1 cellular context compared by ENCODE assay signal in the genomic region with DNA sequence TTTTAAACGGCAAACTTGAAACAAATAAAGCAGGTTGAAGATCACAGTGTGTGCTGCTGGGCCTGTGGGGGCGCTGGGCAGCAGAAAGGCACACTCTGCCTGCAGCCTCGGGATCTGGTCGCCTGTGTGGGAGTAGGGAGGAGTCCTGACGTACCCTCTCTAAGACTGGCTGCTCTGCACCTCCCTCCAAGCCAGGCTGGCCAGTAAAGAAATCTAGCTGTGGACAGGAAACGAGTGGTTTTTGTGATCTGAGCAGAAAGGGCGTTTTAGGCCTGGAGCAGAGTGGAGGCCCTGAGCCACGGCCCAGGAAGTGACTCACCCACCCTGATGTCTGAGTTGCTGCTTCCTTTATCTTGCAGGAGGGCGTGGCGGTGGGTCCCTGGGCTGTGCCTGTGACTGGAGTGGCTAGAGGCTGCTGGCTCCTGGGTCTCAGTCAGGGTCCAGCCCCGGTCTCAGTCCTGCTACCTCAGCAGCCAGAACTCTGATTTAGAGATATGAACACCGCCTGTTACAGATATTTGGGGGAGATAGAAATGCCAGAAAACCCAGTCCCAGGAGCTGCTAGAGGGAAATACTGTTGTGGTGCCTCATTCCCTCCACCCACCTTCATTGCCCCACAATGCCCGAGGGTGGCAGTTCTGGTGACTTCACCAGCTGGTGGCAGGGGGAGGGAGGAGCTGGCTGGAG.
TF ChIP-seq lines count a peak whose summit lies in the region.

No MANE protein-coding gene starts in this region.

TF ChIP-seq in K562, 482 proteins besides CTCF, POLR2A, EP300 and RAD21 (continued from another document and continues in another):
- TF ChIP-seq NR2C1 (IDR thresholded peaks at IDR 0.05) = no peak
- no peak for TF ChIP-seq NR2C1 (tag; IDR thresholded peaks at IDR 0.05)
- TF ChIP-seq MCM7 (IDR thresholded peaks at IDR 0.05) = no peak
- no peak; the same call in 1 of the 2 replicates for TF ChIP-seq ZBED1 (IDR thresholded peaks at IDR 0.05)
- 0 out of 2 replicates have a peak, but pooled peaks have one; percentile 55 for TF ChIP-seq ZNF584 (CRISPR knock-in tag; IDR thresholded peaks at IDR 0.05; ENCODE audit: low read depth)
- peak; percentile 72 for TF ChIP-seq EP400 (IDR thresholded peaks at IDR 0.05)
- TF ChIP-seq SMAD3 (CRISPR knock-in tag; conservative IDR thresholded peaks at IDR 0.05) = no peak
- no peak for TF ChIP-seq PREB (CRISPR knock-in tag; IDR thresholded peaks at IDR 0.05)
- TF ChIP-seq, protein P1, sequence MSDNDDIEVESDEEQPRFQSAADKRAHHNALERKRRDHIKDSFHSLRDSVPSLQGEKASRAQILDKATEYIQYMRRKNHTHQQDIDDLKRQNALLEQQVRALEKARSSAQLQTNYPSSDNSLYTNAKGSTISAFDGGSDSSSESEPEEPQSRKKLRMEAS (CRISPR knock-in tag; IDR thresholded peaks at IDR 0.05) = peak; percentile 77
- peak; percentile 90 for TF ChIP-seq POLR2B (IDR thresholded peaks at IDR 0.05; ENCODE audit: low read depth, partially characterized antibody)
- peak; percentile 87 for TF ChIP-seq GABPA (tag; conservative IDR thresholded peaks at IDR 0.05; ENCODE audit: low read depth)
- TF ChIP-seq KAT2B (IDR thresholded peaks at IDR 0.05; ENCODE audit: low read depth, low read length) = no peak
- no peak for TF ChIP-seq FOXK1 (CRISPR knock-in tag; IDR thresholded peaks at IDR 0.05; ENCODE audit: borderline replicate concordance)
- TF ChIP-seq ESRRA (IDR thresholded peaks at IDR 0.05; ENCODE audit: borderline replicate concordance, low read depth) = peak; percentile 34; the same call in 1 of the 2 replicates
- TF ChIP-seq ATF7 (IDR thresholded peaks at IDR 0.05) = peak; percentile 93
- peak; percentile 98 for TF ChIP-seq ETV1 (tag; conservative IDR thresholded peaks at IDR 0.05; ENCODE audit: low read depth)
- TF ChIP-seq ZNF24 (IDR thresholded peaks at IDR 0.05) = peak; percentile 23; the same call in 1 of the 2 replicates
- no peak for TF ChIP-seq ZNF3 (CRISPR knock-in tag; IDR thresholded peaks at IDR 0.05)
- TF ChIP-seq, protein P2, sequence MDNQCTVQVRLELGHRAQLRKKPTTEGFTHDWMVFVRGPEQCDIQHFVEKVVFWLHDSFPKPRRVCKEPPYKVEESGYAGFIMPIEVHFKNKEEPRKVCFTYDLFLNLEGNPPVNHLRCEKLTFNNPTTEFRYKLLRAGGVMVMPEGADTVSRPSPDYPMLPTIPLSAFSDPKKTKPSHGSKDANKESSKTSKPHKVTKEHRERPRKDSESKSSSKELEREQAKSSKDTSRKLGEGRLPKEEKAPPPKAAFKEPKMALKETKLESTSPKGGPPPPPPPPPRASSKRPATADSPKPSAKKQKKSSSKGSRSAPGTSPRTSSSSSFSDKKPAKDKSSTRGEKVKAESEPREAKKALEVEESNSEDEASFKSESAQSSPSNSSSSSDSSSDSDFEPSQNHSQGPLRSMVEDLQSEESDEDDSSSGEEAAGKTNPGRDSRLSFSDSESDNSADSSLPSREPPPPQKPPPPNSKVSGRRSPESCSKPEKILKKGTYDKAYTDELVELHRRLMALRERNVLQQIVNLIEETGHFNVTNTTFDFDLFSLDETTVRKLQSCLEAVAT (IDR thresholded peaks at IDR 0.05) = peak in 1 of 2 experiments; percentile 60; a peak in 3 of 4 replicates
- TF ChIP-seq PTTG1 (tag; IDR thresholded peaks at IDR 0.05; ENCODE audit: low read depth) = no peak
- TF ChIP-seq TEAD4 (IDR thresholded peaks at IDR 0.05; ENCODE audit: low read length) = peak; percentile 19
- TF ChIP-seq TEAD4 (CRISPR knock-in tag; IDR thresholded peaks at IDR 0.05; ENCODE audit: borderline replicate concordance) = no peak
- no peak for TF ChIP-seq E2F1 (CRISPR knock-in tag; IDR thresholded peaks at IDR 0.05)
- TF ChIP-seq RHOXF2B (CRISPR knock-in tag; conservative IDR thresholded peaks at IDR 0.05) = 0 out of 2 replicates have a peak, but pooled peaks have one; percentile 23
- 0 out of 2 replicates have a peak, but pooled peaks have one; percentile 1 for TF ChIP-seq PHF21A (IDR thresholded peaks at IDR 0.05; ENCODE audit: borderline replicate concordance, low read depth)
- TF ChIP-seq CREB5 (CRISPR knock-in tag; IDR thresholded peaks at IDR 0.05) = no peak
- TF ChIP-seq BCOR (IDR thresholded peaks at IDR 0.05) = no peak
- TF ChIP-seq KAT7 (CRISPR knock-in tag; IDR thresholded peaks at IDR 0.05; ENCODE audit: borderline replicate concordance) = no peak
- TF ChIP-seq TCF3 (CRISPR knock-in tag; IDR thresholded peaks at IDR 0.05) = peak; percentile 56
- no peak for TF ChIP-seq ZNF785 (CRISPR knock-in tag; IDR thresholded peaks at IDR 0.05)
- TF ChIP-seq NBN (IDR thresholded peaks at IDR 0.05; ENCODE audit: low read depth) = peak; percentile 97; the same call in 1 of the 2 replicates
- TF ChIP-seq, protein P3, sequence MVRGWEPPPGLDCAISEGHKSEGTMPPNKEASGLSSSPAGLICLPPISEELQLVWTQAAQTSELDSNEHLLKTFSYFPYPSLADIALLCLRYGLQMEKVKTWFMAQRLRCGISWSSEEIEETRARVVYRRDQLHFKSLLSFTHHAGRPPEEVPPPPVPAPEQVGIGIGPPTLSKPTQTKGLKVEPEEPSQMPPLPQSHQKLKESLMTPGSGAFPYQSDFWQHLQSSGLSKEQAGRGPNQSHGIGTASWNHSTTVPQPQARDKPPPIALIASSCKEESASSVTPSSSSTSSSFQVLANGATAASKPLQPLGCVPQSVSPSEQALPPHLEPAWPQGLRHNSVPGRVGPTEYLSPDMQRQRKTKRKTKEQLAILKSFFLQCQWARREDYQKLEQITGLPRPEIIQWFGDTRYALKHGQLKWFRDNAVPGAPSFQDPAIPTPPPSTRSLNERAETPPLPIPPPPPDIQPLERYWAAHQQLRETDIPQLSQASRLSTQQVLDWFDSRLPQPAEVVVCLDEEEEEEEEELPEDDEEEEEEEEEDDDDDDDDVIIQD (CRISPR knock-in tag; IDR thresholded peaks at IDR 0.05) = no peak
- 0 out of 2 replicates have a peak, but pooled peaks have one; percentile 5 for TF ChIP-seq THRB (CRISPR knock-in tag; conservative IDR thresholded peaks at IDR 0.05)
- no peak for TF ChIP-seq ZNF449 (CRISPR knock-in tag; IDR thresholded peaks at IDR 0.05)
- no peak for TF ChIP-seq BACH1 (tag; IDR thresholded peaks at IDR 0.05)
- no peak for TF ChIP-seq SMC3 (conservative IDR thresholded peaks at IDR 0.05; ENCODE audit: insufficient read depth, low read depth, low read length)
- TF ChIP-seq CTCFL (IDR thresholded peaks at IDR 0.05; ENCODE audit: borderline replicate concordance, insufficient read depth, low read depth, low read length, poor library complexity, severe bottlenecking) = peak; percentile 78
- TF ChIP-seq, protein P4, sequence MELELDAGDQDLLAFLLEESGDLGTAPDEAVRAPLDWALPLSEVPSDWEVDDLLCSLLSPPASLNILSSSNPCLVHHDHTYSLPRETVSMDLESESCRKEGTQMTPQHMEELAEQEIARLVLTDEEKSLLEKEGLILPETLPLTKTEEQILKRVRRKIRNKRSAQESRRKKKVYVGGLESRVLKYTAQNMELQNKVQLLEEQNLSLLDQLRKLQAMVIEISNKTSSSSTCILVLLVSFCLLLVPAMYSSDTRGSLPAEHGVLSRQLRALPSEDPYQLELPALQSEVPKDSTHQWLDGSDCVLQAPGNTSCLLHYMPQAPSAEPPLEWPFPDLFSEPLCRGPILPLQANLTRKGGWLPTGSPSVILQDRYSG (tag; conservative IDR thresholded peaks at IDR 0.05; ENCODE audit: low read depth) = 0 out of 2 replicates have a peak, but pooled peaks have one; percentile 46
- TF ChIP-seq ZNF445 (CRISPR knock-in tag; IDR thresholded peaks at IDR 0.05; ENCODE audit: low read depth) = no peak
- TF ChIP-seq TBP (optimal IDR thresholded peaks at IDR 0.05; ENCODE audit: low read depth, low read length) = peak; percentile 86
- TF ChIP-seq SLC30A9 (CRISPR knock-in tag; IDR thresholded peaks at IDR 0.05) = no peak
- TF ChIP-seq IRF2 (CRISPR knock-in tag; IDR thresholded peaks at IDR 0.05) = no peak
- TF ChIP-seq ZNF57 (CRISPR knock-in tag; IDR thresholded peaks at IDR 0.05) = no peak
- TF ChIP-seq U2AF2 (optimal IDR thresholded peaks at IDR 0.05; ENCODE audit: low read depth, low read length) = no peak
- TF ChIP-seq SIN3A (IDR thresholded peaks at IDR 0.05; ENCODE audit: borderline replicate concordance in 2 of 2, control insufficient read depth in 1 of 2, low read depth in 2 of 2, low read length in 2 of 2) = peak; percentile 19 to 23; a peak in 1 of 4 replicates
- TF ChIP-seq ZNF764 (CRISPR knock-in tag; IDR thresholded peaks at IDR 0.05; ENCODE audit: low read depth) = no peak
- peak; percentile 69 for TF ChIP-seq SMAD4 (CRISPR knock-in tag; conservative IDR thresholded peaks at IDR 0.05)
- TF ChIP-seq ZBTB26 (CRISPR knock-in tag; IDR thresholded peaks at IDR 0.05) = no peak
- TF ChIP-seq BRD4 (IDR thresholded peaks at IDR 0.05) = no peak
- no peak for TF ChIP-seq ZNF121 (CRISPR knock-in tag; conservative IDR thresholded peaks at IDR 0.05)
- TF ChIP-seq EGR1 (conservative IDR thresholded peaks at IDR 0.05) = peak; percentile 90
